In the genomic region with DNA sequence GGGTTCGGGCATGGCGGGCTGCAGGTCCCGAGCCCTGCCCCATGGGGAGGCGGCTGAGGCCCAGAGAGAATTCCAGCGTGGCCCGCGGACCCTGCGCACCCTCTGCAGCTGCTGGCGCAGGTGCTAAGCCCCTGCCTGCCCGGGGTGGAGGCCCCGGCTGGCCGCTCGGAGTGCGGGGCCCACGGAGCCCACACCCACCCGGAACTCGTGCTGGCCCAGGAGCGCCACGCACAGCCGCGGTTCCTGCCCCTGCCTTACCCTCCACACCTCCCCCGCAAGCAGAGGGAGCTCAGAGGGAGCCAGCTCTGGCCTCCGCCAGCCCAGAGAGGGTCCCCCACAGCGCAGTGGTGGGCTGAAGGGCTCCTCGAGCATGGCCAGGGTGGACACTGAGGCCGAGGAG, we compare ENCODE assay signal across 25 cellular contexts.
"Had no signal": no experiment of that assay in that cellular context is flagged by ENCODE, and none has a peak within 500 bp of the region (broad histone marks: within the 10 kb centered on the region; RNA-seq: fewer than 3 reads in every experiment).

No MANE protein-coding gene starts in this region.

- H3K27me3 ChIP-seq: heart right ventricle, hepatocyte, left lung, pancreas, right lobe of liver, thyroid gland, transverse colon, upper lobe of left lung had no signal

- H3K4me3 ChIP-seq: heart right ventricle, hepatocyte, left lung, lung, pancreas, psoas muscle, right lobe of liver, smooth muscle cell, thyroid gland, transverse colon, upper lobe of left lung had no signal

- H3K36me3 Mint-ChIP-seq: mesothelial cell of epicardium, naive B cell had no signal

- H3K9me3 Mint-ChIP-seq: stimulated activated naive B cell treated with anti-CD40 and anti-IgM and Interleukin-4, amounts not matched to agents 10 μg/mL and 1 μg/mL and 100 μg/mL, for 72 hours had no signal

- H3K27ac ChIP-seq: heart right ventricle, hepatocyte, left lung, pancreas, psoas muscle, right lobe of liver, thyroid gland, transverse colon, upper lobe of left lung had no signal

- H3K27ac Mint-ChIP-seq: mesothelial cell of epicardium; naive B cell; nephron; stimulated activated naive B cell treated with anti-CD40 and anti-IgM and Interleukin-4, amounts not matched to agents 10 μg/mL and 1 μg/mL and 100 μg/mL, for 72 hours; stimulated activated naive CD8-positive, alpha-beta T cell treated with anti-CD3 and anti-CD28 coated beads, Interleukin-15, Interleukin-2, amounts not matched to agents 100 ng/mL and 50 ng/mL, for 24 hours had no signal

- H3K36me3 ChIP-seq: heart right ventricle, left lung, pancreas, right lobe of liver, thyroid gland, transverse colon, upper lobe of left lung had no signal

- H3K4me1 ChIP-seq: heart right ventricle, left lung, pancreas, psoas muscle, right lobe of liver, thyroid gland, transverse colon, upper lobe of left lung had no signal

- DNase-seq: heart right ventricle; left colon; mesendoderm; naive B cell; nucleus accumbens; psoas muscle; stimulated activated CD4-positive, alpha-beta T cell treated with anti-CD3 and anti-CD28 coated beads, Interleukin-1b, Interleukin-23, amount 100 ng/mL, for 48 hours; stimulated activated CD4-positive, alpha-beta T cell treated with anti-CD3 and anti-CD28 coated beads, Interleukin-2, amount 100 ng/mL, for 48 hours; stimulated activated CD4-positive, alpha-beta T cell treated with anti-CD3 and anti-CD28 coated beads, Interleukin-4, amount 100 ng/mL, for 4 hours; stimulated activated CD8-positive, alpha-beta memory T cell treated with anti-CD3 and anti-CD28 coated beads, Interleukin-4, amount 100 ng/mL, for 48 hours; stimulated activated naive B cell treated with anti-CD40 and anti-IgM and Interleukin-4, amounts not matched to agents 10 μg/mL and 1 μg/mL and 100 μg/mL, for 72 hours; substantia nigra; thyroid gland; transverse colon had no signal

- H3K4me1 Mint-ChIP-seq: mesothelial cell of epicardium; naive B cell; nephron; neural crest cell; stimulated activated naive B cell treated with anti-CD40 and anti-IgM and Interleukin-4, amounts not matched to agents 10 μg/mL and 1 μg/mL and 100 μg/mL, for 72 hours had no signal

- ATAC-seq: heart right ventricle; left colon; left lung; pancreas; psoas muscle; stimulated activated naive B cell treated with anti-CD40 and anti-IgM and Interleukin-4, amounts not matched to agents 10 μg/mL and 1 μg/mL and 100 μg/mL, for 72 hours had no signal

- H3K9me3 ChIP-seq: pancreas, psoas muscle, right lobe of liver, thyroid gland, transverse colon had no signal

- H3K27me3 Mint-ChIP-seq: naive B cell; stimulated activated naive B cell treated with anti-CD40 and anti-IgM and Interleukin-4, amounts not matched to agents 10 μg/mL and 1 μg/mL and 100 μg/mL, for 72 hours; stimulated activated naive CD8-positive, alpha-beta T cell treated with anti-CD3 and anti-CD28 coated beads, Interleukin-15, Interleukin-2, amounts not matched to agents 100 ng/mL and 50 ng/mL, for 24 hours had no signal

- H3K4me3 Mint-ChIP-seq: mesothelial cell of epicardium; naive B cell; nephron; neural crest cell; stimulated activated naive B cell treated with anti-CD40 and anti-IgM and Interleukin-4, amounts not matched to agents 10 μg/mL and 1 μg/mL and 100 μg/mL, for 72 hours; stimulated activated naive CD8-positive, alpha-beta T cell treated with anti-CD3 and anti-CD28 coated beads, Interleukin-15, Interleukin-2, amounts not matched to agents 100 ng/mL and 50 ng/mL, for 24 hours had no signal
